Comparison of ENCODE assay signal across 36 cellular contexts in genomic region chr11:69091638-69092165, GRCh38.
"Had no signal": no experiment of that assay in that cellular context is flagged by ENCODE, and none has a peak within 500 bp of the region (broad histone marks: within the 10 kb centered on the region; RNA-seq: fewer than 3 reads in every experiment).

No MANE protein-coding gene starts in this region.

- H3K4me3 ChIP-seq: MG63 had no signal

- H3K9me3 ChIP-seq: MG63 had no signal

- H3K27me3 ChIP-seq: MG63 had no signal

- H3K36me3 ChIP-seq: MG63 had no signal

- DNase-seq: MG63, MM.1S, MV-4-11, NCI-H1048, NCI-H1092, NCI-H1092 treated with DMSO at 0.1 percent for 48 hours, NCI-H1105, NCI-H1105 treated with DMSO at 0.1 percent for 48 hours, NCI-H1417, NCI-H1417 treated with DMSO at 0.1 percent for 48 hours, NCI-H1436, NCI-H1436 treated with DMSO at 0.1 percent for 48 hours, NCI-H146, NCI-H1694, NCI-H1694 treated with DMSO at 0.1 percent for 48 hours, NCI-H187, NCI-H187 treated with DMSO at 0.1 percent for 48 hours, NCI-H1930, NCI-H2029, NCI-H2029 treated with DMSO at 0.1 percent for 48 hours, NCI-H2081, NCI-H2081 treated with DMSO at 0.1 percent for 48 hours, NCI-H2107, NCI-H2171, NCI-H2171 treated with DMSO at 0.1 percent for 48 hours, NCI-H2227 treated with DMSO at 0.1 percent for 48 hours, NCI-H226, NCI-H345, NCI-H446, NCI-H446 treated with DMSO at 0.1 percent for 48 hours, NCI-H510A, NCI-H510A treated with DMSO at 0.1 percent for 48 hours, NCI-H524, NCI-H524 treated with DMSO at 0.1 percent for 48 hours, NCI-H526, NCI-H526 treated with DMSO at 0.1 percent for 48 hours had no signal
